In genomic region chr6:14119764-14120163, GRCh38 we compare ENCODE assay signal across 18 cellular contexts. TPM values are rescaled to one million over a fixed set of nuclear protein-coding genes. Genes with fewer than 3 reads are reported as not detected.
DNase-seq lines count a peak whose midpoint lies in the region; ATAC-seq and TF ChIP-seq lines count a peak whose summit lies in the region.
"Had no signal": no experiment of that assay in that cellular context is flagged by ENCODE, and none has a peak within 500 bp of the region (broad histone marks: within the 10 kb centered on the region; RNA-seq: fewer than 3 reads in every experiment).

No MANE protein-coding gene starts in this region.

- H3K4me3 Mint-ChIP-seq in activated CD8-positive, alpha-beta T cell treated with anti-CD3 and anti-CD28 coated beads for 36 hours: peak overlapping the region; percentile 99
- H3K4me3 Mint-ChIP-seq in activated CD8-positive, alpha-beta T cell treated with anti-CD3 and anti-CD28 coated beads, Interleukin-2, amount 10 ng/mL, durations not matched to agents 7 days and 5 days: no peak overlapping the region
- peak overlapping the region; percentile 98 to 99 for H3K4me3 Mint-ChIP-seq in stimulated activated naive B cell treated with anti-CD40 and anti-IgM and Interleukin-4, amounts not matched to agents 10 μg/mL and 1 μg/mL and 100 μg/mL, for 72 hours
- H3K4me3 Mint-ChIP-seq: endodermal cell, HFFc6 had no signal

- peaks cover 4 to 38% of the 10 kb centered on the region in 2 donors for H3K4me1 ChIP-seq in adrenal gland (replicated peaks in 1 of 2)

- H3K9me3 Mint-ChIP-seq in activated CD8-positive, alpha-beta T cell treated with anti-CD3 and anti-CD28 coated beads for 36 hours: no peaks in the 10 kb centered on the region
- H3K9me3 Mint-ChIP-seq in activated CD8-positive, alpha-beta T cell treated with anti-CD3 and anti-CD28 coated beads, Interleukin-2, amount 10 ng/mL, durations not matched to agents 7 days and 5 days (ENCODE audit: insufficient read depth): no peaks in the 10 kb centered on the region
- H3K9me3 Mint-ChIP-seq in stimulated activated naive B cell treated with anti-CD40 and anti-IgM and Interleukin-4, amounts not matched to agents 10 μg/mL and 1 μg/mL and 100 μg/mL, for 72 hours: peaks cover 0 to 2% of the 10 kb centered on the region in 2 donors
- H3K9me3 Mint-ChIP-seq: endodermal cell, HFFc6 had no signal

- no peak overlapping the region for H3K27ac ChIP-seq in adrenal gland

- H3K27ac Mint-ChIP-seq in activated CD8-positive, alpha-beta T cell treated with anti-CD3 and anti-CD28 coated beads for 36 hours: no peak overlapping the region
- H3K27ac Mint-ChIP-seq in activated CD8-positive, alpha-beta T cell treated with anti-CD3 and anti-CD28 coated beads, Interleukin-2, amount 10 ng/mL, durations not matched to agents 7 days and 5 days: no peak overlapping the region
- peak overlapping the region; percentile 100 for H3K27ac Mint-ChIP-seq in stimulated activated naive B cell treated with anti-CD40 and anti-IgM and Interleukin-4, amounts not matched to agents 10 μg/mL and 1 μg/mL and 100 μg/mL, for 72 hours
- H3K27ac Mint-ChIP-seq: endodermal cell, HFFc6 had no signal

- H3K27me3 Mint-ChIP-seq in activated CD8-positive, alpha-beta T cell treated with anti-CD3 and anti-CD28 coated beads for 36 hours: no peaks in the 10 kb centered on the region
- peaks cover 5% of the 10 kb centered on the region for H3K27me3 Mint-ChIP-seq in activated CD8-positive, alpha-beta T cell treated with anti-CD3 and anti-CD28 coated beads, Interleukin-2, amount 10 ng/mL, durations not matched to agents 7 days and 5 days (ENCODE audit: low read depth)
- H3K27me3 Mint-ChIP-seq in stimulated activated naive B cell treated with anti-CD40 and anti-IgM and Interleukin-4, amounts not matched to agents 10 μg/mL and 1 μg/mL and 100 μg/mL, for 72 hours: peaks cover 9 to 15% of the 10 kb centered on the region in 2 donors

- no peaks in the 10 kb centered on the region for H3K9me3 ChIP-seq in adrenal gland (replicated peaks in 1 of 3)

- no peak overlapping the region for H3K4me3 ChIP-seq in adrenal gland

- H3K36me3 ChIP-seq in adrenal gland (replicated peaks in 1 of 2): no peaks in the 10 kb centered on the region

- POLR2A ChIA-PET in activated CD8-positive, alpha-beta T cell treated with anti-CD3 and anti-CD28 coated beads for 36 hours (lab: Charles Lee): interaction anchor here (0.6 to 3.2 kb wide), 4 partner anchors 11 to 199 kb away, joined by 3 to 16 read pairs (median 4); no protein-coding TSS in a partner anchor
- POLR2A ChIA-PET in activated CD8-positive, alpha-beta T cell treated with anti-CD3 and anti-CD28 coated beads, Interleukin-2, amount 10 ng/mL, durations not matched to agents 7 days and 5 days (lab: Charles Lee): interaction anchor here (1.8 to 2.7 kb wide), 2 partner anchors 9 to 10 kb away, joined by 6 to 8 read pairs; no protein-coding TSS in a partner anchor

- TF ChIP-seq POLR2A in GM19099 (IDR thresholded peaks at IDR 0.05; ENCODE audit: extremely low read depth, insufficient read length, low read depth): peak; percentile 26
- no peak for TF ChIP-seq POLR2A in adrenal gland (IDR thresholded peaks at IDR 0.05)

- no peaks in the 10 kb centered on the region for H3K27me3 ChIP-seq in adrenal gland

- intact Hi-C loops in activated CD8-positive, alpha-beta T cell treated with anti-CD3 and anti-CD28 coated beads for 36 hours (cut with micrococcal nuclease): no loop called here
- intact Hi-C loops in adrenal gland (cut with DNase I) (no loop called here), left ventricle myocardium superior (cut with micrococcal nuclease) (no loop called here)

- H3K4me1 Mint-ChIP-seq in activated CD8-positive, alpha-beta T cell treated with anti-CD3 and anti-CD28 coated beads for 36 hours (ENCODE audit: low read depth): peaks cover 48% of the 10 kb centered on the region
- peaks cover 39% of the 10 kb centered on the region for H3K4me1 Mint-ChIP-seq in activated CD8-positive, alpha-beta T cell treated with anti-CD3 and anti-CD28 coated beads, Interleukin-2, amount 10 ng/mL, durations not matched to agents 7 days and 5 days (ENCODE audit: low read depth)
- peaks cover 37 to 66% of the 10 kb centered on the region in 2 donors for H3K4me1 Mint-ChIP-seq in stimulated activated naive B cell treated with anti-CD40 and anti-IgM and Interleukin-4, amounts not matched to agents 10 μg/mL and 1 μg/mL and 100 μg/mL, for 72 hours

- DNase-seq in activated CD8-positive, alpha-beta T cell treated with anti-CD3 and anti-CD28 coated beads for 36 hours: no peak
- no peak for DNase-seq in activated CD8-positive, alpha-beta T cell treated with anti-CD3 and anti-CD28 coated beads, Interleukin-2, amount 10 ng/mL, durations not matched to agents 7 days and 5 days
- DNase-seq in adrenal gland: peak; percentile 35 to 81 (median 56)
- no peak for DNase-seq in stimulated activated naive B cell treated with anti-CD40 and anti-IgM and Interleukin-4, amounts not matched to agents 10 μg/mL and 1 μg/mL and 100 μg/mL, for 72 hours
- DNase-seq in left ventricle myocardium superior: no peak
- no peak for DNase-seq in AML-193 (lab: John Stamatoyannopoulos, UW)
- no peak for DNase-seq in NCI-H146 treated with DMSO at 0.1 percent for 48 hours (lab: John Stamatoyannopoulos, UW; ENCODE audit: unreplicated experiment)
- DNase-seq: activated CD4-positive, alpha-beta T cell treated with anti-CD3 and anti-CD28 coated beads for 48 hours; cerebellar nuclear complex; COR-L47; endodermal cell; foreskin melanocyte; HFFc6; MM.1S; NCI-H2029; SHP77 treated with DMSO at 0.1 percent for 48 hours; T-helper 9 cell had no signal

- CTCF ChIA-PET in activated CD8-positive, alpha-beta T cell treated with anti-CD3 and anti-CD28 coated beads for 36 hours (lab: Charles Lee): interaction anchor here (0.8 to 2.9 kb wide), 5 partner anchors 9 to 211 kb away, joined by 3 to 13 read pairs (median 4); no protein-coding TSS in a partner anchor
- CTCF ChIA-PET in activated CD8-positive, alpha-beta T cell treated with anti-CD3 and anti-CD28 coated beads, Interleukin-2, amount 10 ng/mL, durations not matched to agents 7 days and 5 days (lab: Charles Lee): interaction anchor here (0.6 to 3.4 kb wide), 6 partner anchors 9 to 1127 kb away, joined by 3 to 17 read pairs (median 4); no protein-coding TSS in a partner anchor

- peaks cover 60% of the 10 kb centered on the region for H3K36me3 Mint-ChIP-seq in activated CD8-positive, alpha-beta T cell treated with anti-CD3 and anti-CD28 coated beads for 36 hours (ENCODE audit: low read depth)
- H3K36me3 Mint-ChIP-seq in activated CD8-positive, alpha-beta T cell treated with anti-CD3 and anti-CD28 coated beads, Interleukin-2, amount 10 ng/mL, durations not matched to agents 7 days and 5 days (ENCODE audit: low read depth): peaks cover 33% of the 10 kb centered on the region
- H3K36me3 Mint-ChIP-seq in stimulated activated naive B cell treated with anti-CD40 and anti-IgM and Interleukin-4, amounts not matched to agents 10 μg/mL and 1 μg/mL and 100 μg/mL, for 72 hours: peaks cover 76 to 80% of the 10 kb centered on the region in 2 donors

- no peak for ATAC-seq in activated CD8-positive, alpha-beta T cell treated with anti-CD3 and anti-CD28 coated beads for 36 hours
- ATAC-seq in activated CD8-positive, alpha-beta T cell treated with anti-CD3 and anti-CD28 coated beads, Interleukin-2, amount 10 ng/mL, durations not matched to agents 7 days and 5 days: no peak
- no peak for ATAC-seq in stimulated activated naive B cell treated with anti-CD40 and anti-IgM and Interleukin-4, amounts not matched to agents 10 μg/mL and 1 μg/mL and 100 μg/mL, for 72 hours (replicated peaks)
- no peak for ATAC-seq in left ventricle myocardium superior

- no peak for TF ChIP-seq CTCF in activated CD8-positive, alpha-beta T cell treated with anti-CD3 and anti-CD28 coated beads for 36 hours (IDR thresholded peaks at IDR 0.05)
- no peak for TF ChIP-seq CTCF in adrenal gland (IDR thresholded peaks at IDR 0.05)

- WGBS in adrenal gland, 4 donors: 25 to 51% (median 31%) methylated on average over 6 of the region's 6 CpGs

RNA-seq across cellular contexts. Expression of gene CD83, which starts 2.2 kb away (rescaled TPM):
- 10 to 100 TPM; 24.4 to 24.7 TPM for total RNA-seq in activated CD8-positive, alpha-beta T cell treated with anti-CD3 and anti-CD28 coated beads for 36 hours
- total RNA-seq in activated CD8-positive, alpha-beta T cell treated with anti-CD3 and anti-CD28 coated beads, Interleukin-2, amount 10 ng/mL, durations not matched to agents 7 days and 5 days: 10 to 100 TPM; 10.0 to 10.1 TPM
- total RNA-seq in adrenal gland: 100 to 1,000 TPM in 1 of 8 donors, 10 to 100 TPM in 2, 1 to 10 TPM in 5; 4.0 to 118 (median 8.5) TPM
- polyA plus RNA-seq in adrenal gland: 10 to 100 TPM in 1 of 3 donors, 1 to 10 TPM in 2; 6.6 to 59.6 (median 8.1) TPM
- 1.6 TPM for total RNA-seq in left ventricle myocardium superior

Comparison
In these comparisons a context has a peak if more than half of its experiments do, and no peak if none do; other contexts are left out.
1. DNase-seq: peak in adrenal gland (7 of 7); none in activated CD8-positive, alpha-beta T cell treated with anti-CD3 and anti-CD28 coated beads for 36 hours (single experiment), activated CD8-positive, alpha-beta T cell treated with anti-CD3 and anti-CD28 coated beads, Interleukin-2, amount 10 ng/mL, durations not matched to agents 7 days and 5 days (single experiment), stimulated activated naive B cell treated with anti-CD40 and anti-IgM and Interleukin-4, amounts not matched to agents 10 μg/mL and 1 μg/mL and 100 μg/mL, for 72 hours (single experiment), left ventricle myocardium superior (single experiment), AML-193 (0 of 2) and NCI-H146 treated with DMSO at 0.1 percent for 48 hours (single experiment).